ENCODE assay signal across 12 cellular contexts in the genomic region with DNA sequence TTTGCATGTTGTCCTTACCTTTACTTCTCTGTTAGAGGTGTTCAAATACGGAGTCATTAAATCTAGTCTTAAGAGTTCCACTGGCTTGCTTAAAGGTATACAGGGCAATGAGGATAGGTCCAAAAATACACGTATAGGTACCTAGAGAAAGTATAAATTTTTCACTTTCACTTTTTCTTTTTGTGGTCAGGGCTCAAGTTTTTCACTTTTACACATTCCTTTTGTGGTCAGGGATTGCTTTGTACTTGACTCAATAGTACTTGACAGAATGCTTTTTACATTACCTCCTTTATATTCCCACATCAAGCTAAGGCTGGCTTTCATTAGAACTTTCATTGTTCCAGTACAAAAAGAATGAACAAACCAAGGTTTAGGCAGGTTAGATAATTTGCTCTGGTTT. TPM values are rescaled to one million over a fixed set of nuclear protein-coding genes. Genes with fewer than 3 reads are reported as not detected.
DNase-seq lines count a peak whose midpoint lies in the region; ATAC-seq and TF ChIP-seq lines count a peak whose summit lies in the region.
"Had no signal": no experiment of that assay in that cellular context is flagged by ENCODE, and none has a peak within 500 bp of the region (broad histone marks: within the 10 kb centered on the region; RNA-seq: fewer than 3 reads in every experiment).

No MANE protein-coding gene starts in this region.

- H3K4me3 ChIP-seq in GM12865 (ENCODE audit: low read depth, low read length) (no peak overlapping the region), GM23248 (no peak overlapping the region), mucosa of descending colon (no peak overlapping the region)

- H3K9me3 Mint-ChIP-seq in immature natural killer cell: no peaks in the 10 kb centered on the region

- no peaks in the 10 kb centered on the region for H3K79me2 ChIP-seq in GM23248 (ENCODE audit: insufficient read depth)

- H3K4me1 Mint-ChIP-seq in immature natural killer cell: peaks cover 11 to 35% of the 10 kb centered on the region in 2 donors

- peaks cover 16% of the 10 kb centered on the region; the same call in 1 of the 2 replicates for H3F3A ChIP-seq in GM23248 (ENCODE audit: insufficient read depth)

- no peak overlapping the region for H3K27ac ChIP-seq in GM23248

- H3K27me3 Mint-ChIP-seq in immature natural killer cell (ENCODE audit: low read depth in 3 of 3): no peaks in the 10 kb centered on the region

- H3K9me2 ChIP-seq in GM23248 (ENCODE audit: insufficient read depth): no peaks in the 10 kb centered on the region

- H2AFZ ChIP-seq in GM23248: no peak overlapping the region

- H3K27ac Mint-ChIP-seq in immature natural killer cell: peak overlapping the region in 4 of 6 donors; percentile 3 to 51 (median 28)

- in situ Hi-C loops in GM23248 (cut with MboI): no loop called here

- H3K4me2 ChIP-seq in GM23248 (ENCODE audit: unreplicated experiment): no peak overlapping the region

- H3K4me3 Mint-ChIP-seq in immature natural killer cell: no peak overlapping the region

- H3K4me1 ChIP-seq in GM23248 (ENCODE audit: insufficient read depth): 0 out of 2 replicates have a peak, but pooled peaks cover 5% of the 10 kb centered on the region
- H3K4me1 ChIP-seq in mucosa of descending colon (ENCODE audit: low read depth): no peaks in the 10 kb centered on the region

- TF ChIP-seq CTCF in GM12865 (IDR thresholded peaks at IDR 0.05; ENCODE audit: insufficient read depth, low read depth, low read length, missing control alignments) (no peak), mucosa of descending colon (IDR thresholded peaks at IDR 0.05) (no peak)

- H3K36me3 Mint-ChIP-seq in immature natural killer cell: peaks cover 28 to 48% (median 45%) of the 10 kb centered on the region in 3 donors

- H3K27me3 ChIP-seq in GM23248 (replicated peaks; ENCODE audit: insufficient read depth): no peaks in the 10 kb centered on the region

- H3K36me3 ChIP-seq in GM23248 (ENCODE audit: low read depth) (peaks cover 39% of the 10 kb centered on the region), mucosa of descending colon (ENCODE audit: low read depth) (no peaks in the 10 kb centered on the region)

- ATAC-seq in GM21576 (IDR thresholded peaks at IDR 0.05; ENCODE audit: unreplicated experiment) (peak; percentile 71), mucosa of descending colon (no peak), HG03460 (IDR thresholded peaks at IDR 0.05; ENCODE audit: unreplicated experiment) (no peak)

- H3K9me3 ChIP-seq in GM23248 (ENCODE audit: low read depth): no peaks in the 10 kb centered on the region
- no peaks in the 10 kb centered on the region for H3K9me3 ChIP-seq in mucosa of descending colon

- 96 to 100% methylated on average over 2 of the region's 2 CpGs for WGBS in GM23248 (ENCODE audit: low coverage in 1 of 2, low lambda C conversion rate in 2 of 2, missing lambda C conversion rate in 2 of 2), 2 experiments

- no peak overlapping the region for H3K9ac ChIP-seq in GM23248

- H4K20me1 ChIP-seq in GM23248 (ENCODE audit: insufficient read depth): no peaks in the 10 kb centered on the region

- intact Hi-C loops in mucosa of descending colon (cut with DNase I, micrococcal nuclease): no loop called here

- DNase-seq in GM12865 (ENCODE audit: low read depth) (peak; percentile 23), M059J (ENCODE audit: low read depth) (peak; percentile 13), immature natural killer cell (peak in 1 of 3 donors; percentile 10), GM23248 (no peak), mucosa of descending colon (no peak), D341Med (ENCODE audit: low spot score) (no peak)
- DNase-seq: dermis blood vessel endothelial cell, glutamatergic neuron, HCEC 1CT, NCI-H187 had no signal

RNA-seq across cellular contexts. Expression of gene TMEM184C, which starts 21.7 kb away (rescaled TPM):
- 19.1 and 27.0 TPM in 2 replicates for total RNA-seq in M059J (2014; rRNA removed; shearing (Covaris generic))
- polyA plus RNA-seq in immature natural killer cell (10 to 100 TPM; 12.8 to 31.5 (median 21.6) TPM), GM23248 (2016; fragmentation: Nextera tagmentation; extraction: Ambion mirVana) (26.2 and 30.9 TPM in 2 replicates)
- 36.5 and 36.8 TPM in 2 replicates for total RNA-seq in GM23248 (2014; rRNA removed; shearing (Covaris generic))
- total RNA-seq in mucosa of descending colon: 10 to 100 TPM; 37.5 to 43.3 (median 37.7) TPM

RNA-seq across cellular contexts. Expression of gene PRMT9, which starts 45.0 kb away (rescaled TPM):
- 7.7 and 8.9 TPM in 2 replicates for total RNA-seq in M059J (2014; rRNA removed; shearing (Covaris generic))
- 1 to 10 TPM in 2 of 3 donors, under 1 TPM in 1; 0.41 to 4.4 (median 3.9) TPM for polyA plus RNA-seq in immature natural killer cell
- 6.4 and 8.6 TPM in 2 replicates for total RNA-seq in GM23248 (2014; rRNA removed; shearing (Covaris generic))
- 5.0 and 6.0 TPM in 2 replicates for polyA plus RNA-seq in GM23248 (2016; fragmentation: Nextera tagmentation; extraction: Ambion mirVana)
- total RNA-seq in mucosa of descending colon: 1 to 10 TPM; 7.1 to 7.6 (median 7.6) TPM

Comparison
In these comparisons a context has a peak if more than half of its experiments do, and no peak if none do; other contexts are left out.
1. DNase-seq: peak in GM12865 (single experiment) and M059J (single experiment); none in GM23248 (single experiment), mucosa of descending colon (0 of 3) and D341Med (single experiment).